16 cellular contexts compared by ENCODE assay signal in the genomic region with DNA sequence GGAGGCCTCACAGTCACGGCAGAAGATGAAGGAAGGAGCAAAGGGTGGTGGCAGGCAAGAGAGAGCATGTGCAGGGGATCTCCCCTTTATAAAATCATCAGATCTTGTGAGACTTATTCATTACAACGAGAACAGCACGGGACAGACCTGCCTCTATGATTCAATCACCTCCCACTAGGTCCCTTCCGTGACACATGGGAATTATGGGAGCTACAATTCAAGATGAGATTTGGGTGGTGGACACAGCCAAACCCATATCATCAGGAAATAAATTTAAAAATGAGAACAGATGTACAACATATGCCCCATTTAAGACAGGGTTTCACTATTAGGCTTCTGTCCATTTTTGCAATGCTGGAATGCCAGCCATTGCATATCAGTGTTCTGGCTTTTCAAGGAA.
DNase-seq lines count a peak whose midpoint lies in the region; TF ChIP-seq lines count a peak whose summit lies in the region.
"Had no signal": no experiment of that assay in that cellular context is flagged by ENCODE, and none has a peak within 500 bp of the region (broad histone marks: within the 10 kb centered on the region; RNA-seq: fewer than 3 reads in every experiment).

No MANE protein-coding gene starts in this region.

- DNase-seq in AG10803 (ENCODE audit: low read depth) (peak; percentile 73), GM04504 (ENCODE audit: low read depth) (peak; percentile 46), cerebellum (ENCODE audit: low spot score) (peak; percentile 12), RKO (ENCODE audit: low spot score) (no peak), esophagus squamous epithelium (lab: John Stamatoyannopoulos, UW) (no peak), BE2C (no peak)
- DNase-seq: AML-193; Calu3; CD4-positive, alpha-beta memory T cell; COR-L47; DMS53; DMS79 treated with DMSO at 0.1 percent for 48 hours; HFFc6 had no signal

- H3K4me1 ChIP-seq in esophagus squamous epithelium (no peaks in the 10 kb centered on the region), BE2C (no peaks in the 10 kb centered on the region)
- H3K4me1 ChIP-seq: HAP-1 had no signal

- intact Hi-C loops in esophagus squamous epithelium (cut with DNase I) = no loop called here

- TF ChIP-seq CTCF in AG10803 (conservative IDR thresholded peaks at IDR 0.05; ENCODE audit: low read length) = no peak
- no peak for TF ChIP-seq CTCF in esophagus squamous epithelium (IDR thresholded peaks at IDR 0.05)
- no peak for TF ChIP-seq CTCF in BE2C (IDR thresholded peaks at IDR 0.05; ENCODE audit: low read depth, low read length)

- H3K4me3 ChIP-seq in AG10803 (ENCODE audit: low read length) = no peak overlapping the region
- H3K4me3 ChIP-seq in esophagus squamous epithelium = no peak overlapping the region
- H3K4me3 ChIP-seq in BE2C (ENCODE audit: low read depth, low read length) = no peak overlapping the region
- H3K4me3 ChIP-seq: GM23338, HAP-1 had no signal

- WGBS in esophagus squamous epithelium, 2 donors = 79 to 80% methylated on average over 4 of the region's 4 CpGs

- H3K36me3 ChIP-seq in esophagus squamous epithelium (no peaks in the 10 kb centered on the region), BE2C (no peaks in the 10 kb centered on the region)
- H3K36me3 ChIP-seq: HAP-1 had no signal

- TF ChIP-seq POLR2A in esophagus squamous epithelium (IDR thresholded peaks at IDR 0.05) = no peak

- H3K27ac ChIP-seq in esophagus squamous epithelium = no peak overlapping the region
- H3K27ac ChIP-seq: 22Rv1 had no signal

- no peaks in the 10 kb centered on the region for H3K9me3 ChIP-seq in esophagus squamous epithelium
- H3K9me3 ChIP-seq in BE2C = no peaks in the 10 kb centered on the region
- H3K9me3 ChIP-seq: HAP-1 had no signal

- H3K27me3 ChIP-seq in esophagus squamous epithelium (no peaks in the 10 kb centered on the region), BE2C (no peaks in the 10 kb centered on the region)

Comparison
In these comparisons a context has a peak if more than half of its experiments do, and no peak if none do; other contexts are left out.
1. DNase-seq: peak in AG10803 (single experiment), GM04504 (single experiment) and cerebellum (single experiment); none in RKO (single experiment), esophagus squamous epithelium (single experiment) and BE2C (single experiment).